In the genomic region with DNA sequence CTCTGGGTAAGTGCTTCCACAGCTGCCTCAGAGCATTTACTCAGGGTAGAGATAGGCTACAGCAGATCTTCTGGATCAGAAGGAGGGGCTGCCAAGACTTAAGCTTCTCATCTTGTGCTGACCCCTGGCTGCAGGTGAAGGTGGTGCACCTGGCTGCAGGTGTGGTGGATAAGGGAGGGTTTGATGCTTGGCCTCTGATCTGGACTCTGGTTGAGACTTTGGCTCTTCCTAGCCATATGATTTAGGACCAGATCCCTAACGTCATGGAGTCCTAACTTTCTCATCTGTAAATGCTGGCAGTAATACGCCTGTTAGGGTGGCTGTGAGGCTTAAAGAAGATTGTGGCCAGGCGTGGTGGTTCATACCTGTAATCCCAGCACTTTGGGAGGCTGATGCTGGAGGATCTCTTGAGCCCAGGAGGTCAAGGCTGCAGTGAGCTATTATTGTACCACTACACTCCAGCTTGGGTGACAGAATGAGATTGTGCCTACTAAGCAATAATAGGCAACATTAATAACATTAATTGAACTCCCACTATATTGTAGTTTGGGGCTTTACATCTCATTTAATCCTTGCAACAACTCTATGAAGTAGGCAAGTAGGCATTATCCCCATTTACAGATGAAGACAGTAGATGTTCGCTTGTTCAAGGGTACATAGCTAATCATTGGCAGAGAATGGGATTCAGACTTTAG, we compare ENCODE assay signal across 10 cellular contexts. TPM values are rescaled to one million over a fixed set of nuclear protein-coding genes. Genes with fewer than 3 reads are reported as not detected.
DNase-seq lines count a peak whose midpoint lies in the region; FAIRE-seq and TF ChIP-seq lines count a peak whose summit lies in the region.
"Had no signal": no experiment of that assay in that cellular context is flagged by ENCODE, and none has a peak within 500 bp of the region (broad histone marks: within the 10 kb centered on the region; RNA-seq: fewer than 3 reads in every experiment).

No MANE protein-coding gene starts in this region.

- TF ChIP-seq EP300 in ovary (IDR thresholded peaks at IDR 0.05) (no peak), suprapubic skin (IDR thresholded peaks at IDR 0.05) (no peak)

- H3K36me3 ChIP-seq in A673 (ENCODE audit: insufficient read depth, low read length, poor library complexity, severe bottlenecking) = no peaks in the 10 kb centered on the region
- H3K36me3 ChIP-seq in Peyer's patch = peaks cover 0 to 20% (median 0%) of the 10 kb centered on the region in 3 donors
- no peaks in the 10 kb centered on the region for H3K36me3 ChIP-seq in kidney epithelial cell (ENCODE audit: control insufficient read depth, insufficient read depth, low read length)
- H3K36me3 ChIP-seq in ovary = no peaks in the 10 kb centered on the region
- H3K36me3 ChIP-seq in suprapubic skin = peaks cover 7% of the 10 kb centered on the region

- intact Hi-C loops in A673 (cut with micrococcal nuclease; ENCODE audit: unreplicated experiment) = no loop called here
- intact Hi-C loops in ovary (cut with DNase I) = no loop called here

- TF ChIP-seq CTCF in A673 (conservative IDR thresholded peaks at IDR 0.05; ENCODE audit: low read depth, low read length) = 0 out of 2 replicates have a peak, but pooled peaks have one; percentile 18
- peak; percentile 59 for TF ChIP-seq CTCF in GM13977 (IDR thresholded peaks at IDR 0.05; ENCODE audit: extremely low read depth, insufficient read depth, missing control alignments)
- TF ChIP-seq CTCF in Peyer's patch (IDR thresholded peaks at IDR 0.05) = peak; percentile 29 to 91 (median 72)
- peak; percentile 33 for TF ChIP-seq CTCF in kidney epithelial cell (IDR thresholded peaks at IDR 0.05; ENCODE audit: insufficient read depth, low read length, poor library complexity, severe bottlenecking)
- TF ChIP-seq CTCF in ovary (IDR thresholded peaks at IDR 0.05) = no peak
- TF ChIP-seq CTCF in suprapubic skin (IDR thresholded peaks at IDR 0.05) = peak in 1 of 2 donors; percentile 28

- H3K27ac ChIP-seq in A673 (ENCODE audit: low read depth, low read length, poor library complexity, severe bottlenecking) (no peak overlapping the region), Peyer's patch (peak overlapping the region in 2 of 4 donors; percentile 5 to 80), ovary (no peak overlapping the region), suprapubic skin (no peak overlapping the region)

- H3K9me3 ChIP-seq in A673 (ENCODE audit: low read depth, low read length, poor library complexity, severe bottlenecking) (no peaks in the 10 kb centered on the region), Peyer's patch (no peaks in the 10 kb centered on the region), ovary (no peaks in the 10 kb centered on the region), suprapubic skin (no peaks in the 10 kb centered on the region)

- CTCF ChIA-PET in A673 (lab: Charles Lee) = no interaction called here

- POLR2A ChIA-PET in A673 (lab: Charles Lee; ENCODE audit: low non-redundant PET) = no interaction called here

- H3K4me3 ChIP-seq in A673 (ENCODE audit: low read depth, low read length, poor library complexity, severe bottlenecking) (no peak overlapping the region), Peyer's patch (no peak overlapping the region), kidney epithelial cell (ENCODE audit: low read depth, low read length) (no peak overlapping the region), ovary (no peak overlapping the region), suprapubic skin (no peak overlapping the region)

- TF ChIP-seq POLR2A in Peyer's patch (IDR thresholded peaks at IDR 0.05) = no peak
- TF ChIP-seq POLR2A in ovary (IDR thresholded peaks at IDR 0.05) = no peak
- TF ChIP-seq POLR2A in suprapubic skin (IDR thresholded peaks at IDR 0.05) = no peak

- in situ Hi-C loops in GM13977 (cut with MboI; ENCODE audit: low pct_unique_long_range_greater_than_20kb, low sequenced_read_pairs, unreplicated experiment) = no loop called here

- no peak for DNase-seq in A673 (ENCODE audit: low spot score)
- peak; percentile 56 for DNase-seq in GM13977 (ENCODE audit: low spot score)
- peak; percentile 58 to 87 (median 82) for DNase-seq in Peyer's patch
- DNase-seq in kidney epithelial cell (ENCODE audit: low read depth) = no peak
- DNase-seq in ovary = no peak
- no peak for DNase-seq in frontal cortex (ENCODE audit: low spot score in 2 of 2)
- DNase-seq in ecto neural progenitor cell (ENCODE audit: low spot score) = no peak
- no peak for DNase-seq in suprapubic skin (ENCODE audit: low spot score in 2 of 2)
- DNase-seq: left cardiac atrium, NCI-H1417 treated with DMSO at 0.1 percent for 48 hours had no signal

- no peak for FAIRE-seq in frontal cortex (lab: Jason Lieb, UNC)

- BruUV-seq in A673 (replicated peaks; lab: Mats Ljungman, UMichigan) = no TSS peak

- WGBS in ovary, 3 donors = 86 to 98% (median 95%) methylated on average over 4 of the region's 4 CpGs
- WGBS in suprapubic skin = 98% methylated on average over 4 of the region's 4 CpGs

- H3K27me3 ChIP-seq in A673 (replicated peaks; ENCODE audit: insufficient read depth, low read depth, low read length, poor library complexity) = no peaks in the 10 kb centered on the region
- no peaks in the 10 kb centered on the region for H3K27me3 ChIP-seq in Peyer's patch
- no peaks in the 10 kb centered on the region for H3K27me3 ChIP-seq in kidney epithelial cell (ENCODE audit: control insufficient read depth, insufficient read depth, low read length)
- no peaks in the 10 kb centered on the region for H3K27me3 ChIP-seq in ovary
- H3K27me3 ChIP-seq in suprapubic skin = no peaks in the 10 kb centered on the region

- no peaks in the 10 kb centered on the region for H3K4me1 ChIP-seq in A673 (ENCODE audit: insufficient read depth, low read length, poor library complexity, severe bottlenecking)
- H3K4me1 ChIP-seq in Peyer's patch = peaks cover 0 to 50% (median 2%) of the 10 kb centered on the region in 4 donors
- H3K4me1 ChIP-seq in ovary (ENCODE audit: insufficient read depth) = peaks cover 29% of the 10 kb centered on the region
- H3K4me1 ChIP-seq in suprapubic skin = peaks cover 26% of the 10 kb centered on the region

RNA-seq across cellular contexts. Expression of gene DTX4, which starts 10.7 kb away (rescaled TPM):
- 1.9 and 2.0 TPM in 2 replicates for total RNA-seq in A673 (2021)
- 10 to 100 TPM; 41.3 to 93.8 (median 60.9) TPM for total RNA-seq in Peyer's patch
- 7.4 and 9.1 TPM in 2 replicates for total RNA-seq in kidney epithelial cell
- total RNA-seq in ovary = 10 to 100 TPM in 6 of 7 donors, 1 to 10 TPM in 1; 6.1 to 20.3 (median 16.8) TPM
- polyA plus RNA-seq in ovary = 10 to 100 TPM; 18.5 to 21.5 TPM
- total RNA-seq in frontal cortex = 42.0 TPM
- total RNA-seq in suprapubic skin = 10 to 100 TPM in 1 of 4 donors, 1 to 10 TPM in 3; 8.3 to 11.5 (median 8.9) TPM

RNA-seq across cellular contexts. Expression of gene MPEG1, which starts 30.1 kb away (rescaled TPM):
- total RNA-seq in A673 (2021) (not detected in 2 replicates), Peyer's patch (10 to 100 TPM in 1 of 4 donors, 1 to 10 TPM in 3; 3.5 to 51.2 (median 6.0) TPM), kidney epithelial cell (0.27 TPM in 1 of 2 replicates, not detected in the other), ovary (10 to 100 TPM in 1 of 7 donors, 1 to 10 TPM in 6; 1.8 to 11.9 (median 3.9) TPM), frontal cortex (2.0 TPM), suprapubic skin (1 to 10 TPM; 2.3 to 4.5 (median 2.9) TPM)
- 10 to 100 TPM in 1 of 2 donors, 1 to 10 TPM in 1; 2.4 to 28.5 TPM for polyA plus RNA-seq in ovary

RNA-seq across cellular contexts. Expression of gene FAM111A, which starts 39.9 kb away (rescaled TPM):
- 47.7 and 54.8 TPM in 2 replicates for total RNA-seq in A673 (2021)
- total RNA-seq in Peyer's patch = 10 to 100 TPM; 43.0 to 96.6 (median 68.5) TPM
- total RNA-seq in kidney epithelial cell = 22.2 and 27.2 TPM in 2 replicates
- total RNA-seq in ovary = 10 to 100 TPM; 17.5 to 26.5 (median 20.4) TPM
- 10 to 100 TPM; 10.6 to 22.1 TPM for polyA plus RNA-seq in ovary
- total RNA-seq in frontal cortex = 7.3 TPM
- total RNA-seq in suprapubic skin = 10 to 100 TPM; 12.5 to 55.7 (median 21.6) TPM

Comparison
In these comparisons a context has a peak if more than half of its experiments do, and no peak if none do; other contexts are left out.
1. DNase-seq: peak in GM13977 (single experiment) and Peyer's patch (3 of 3); none in A673 (single experiment), kidney epithelial cell (single experiment), ovary (0 of 5), frontal cortex (0 of 2), ecto neural progenitor cell (single experiment) and suprapubic skin (0 of 2).
2. CTCF ChIP-seq: peak in A673 (single experiment), GM13977 (single experiment), Peyer's patch (6 of 6) and kidney epithelial cell (single experiment); none in ovary (0 of 3).